ENCODE assay signal across 10 cellular contexts in genomic region chr21:38438476-38438893, GRCh38. TPM values are rescaled to one million over a fixed set of nuclear protein-coding genes. Genes with fewer than 3 reads are reported as not detected.
DNase-seq lines count a peak whose midpoint lies in the region; TF ChIP-seq lines count a peak whose summit lies in the region.
"Had no signal": no experiment of that assay in that cellular context is flagged by ENCODE, and none has a peak within 500 bp of the region (broad histone marks: within the 10 kb centered on the region; RNA-seq: fewer than 3 reads in every experiment).

No MANE protein-coding gene starts in this region.

- H3K4me3 ChIP-seq in BLaER1 (no peak overlapping the region), fibroblast of lung (replicated peaks in 1 of 4; ENCODE audit: control extremely low read depth in 1 of 4, insufficient read depth in 1 of 4, low read depth in 3 of 4, low read length in 4 of 4) (no peak overlapping the region)

- no peaks in the 10 kb centered on the region for H3K27me3 ChIP-seq in BLaER1
- no peaks in the 10 kb centered on the region for H3K27me3 ChIP-seq in fibroblast of lung (ENCODE audit: control insufficient read depth, insufficient read depth, low read length)

- peaks cover 100% of the 10 kb centered on the region for H3K4me1 ChIP-seq in BLaER1
- no peaks in the 10 kb centered on the region for H3K4me1 ChIP-seq in fibroblast of lung (ENCODE audit: control insufficient read depth, extremely low read depth, insufficient read depth, low read length)

- no peaks in the 10 kb centered on the region for H3K79me2 ChIP-seq in fibroblast of lung (ENCODE audit: control insufficient read depth, insufficient read depth, low read length)

- POLR2A ChIA-PET in HEK293T (lab: Yijun Ruan, JAX) = no interaction called here

- H4K20me1 ChIP-seq in BLaER1 (no peaks in the 10 kb centered on the region), fibroblast of lung (ENCODE audit: control insufficient read depth, extremely low read depth, insufficient read depth, low read length) (no peaks in the 10 kb centered on the region)

- H3K4me2 ChIP-seq in BLaER1 (peak overlapping the region; percentile 76), fibroblast of lung (ENCODE audit: extremely low read depth, insufficient read depth, low read length) (no peak overlapping the region)

- H2AFZ ChIP-seq in fibroblast of lung (ENCODE audit: low read length) = no peak overlapping the region

- H3K9ac ChIP-seq in BLaER1 (no peak overlapping the region; the same call in 1 of the 2 replicates), fibroblast of lung (ENCODE audit: insufficient read depth, low read length) (no peak overlapping the region)

- peak; percentile 99 for DNase-seq in NCI-H226
- peak; percentile 47 to 96 for DNase-seq in fibroblast of lung (ENCODE audit: low read depth in 2 of 2)
- peak; percentile 75 for DNase-seq in myocyte (ENCODE audit: low read depth)
- DNase-seq in pons (ENCODE audit: low spot score) = no peak
- DNase-seq in GM10266 (ENCODE audit: extremely low spot score) = no peak
- no peak for DNase-seq in HEK293T (ENCODE audit: extremely low spot score)
- DNase-seq in NCI-H2171 (lab: John Stamatoyannopoulos, UW) = no peak
- DNase-seq: activated CD8-positive, alpha-beta memory T cell treated with anti-CD3 and anti-CD28 coated beads, Interleukin-2, amount 50 U/mL, for 4 hours; NCI-H2081 had no signal

- H3K9me3 ChIP-seq in BLaER1 = no peaks in the 10 kb centered on the region
- H3K9me3 ChIP-seq in fibroblast of lung (ENCODE audit: control insufficient read depth, insufficient read depth, low read depth, low read length) = no peaks in the 10 kb centered on the region

- H3K27ac ChIP-seq in BLaER1 (peak overlapping the region; percentile 87), fibroblast of lung (ENCODE audit: insufficient read depth, low read length) (no peak overlapping the region)

- TF ChIP-seq CTCF in fibroblast of lung (conservative IDR thresholded peaks at IDR 0.05 in 1 of 2, IDR thresholded peaks at IDR 0.05 in 1 of 2; ENCODE audit: low read depth in 1 of 2, low read length in 2 of 2) (no peak), GM10266 (IDR thresholded peaks at IDR 0.05; ENCODE audit: control insufficient read depth, insufficient read depth, low read depth, missing control alignments) (no peak)

- CTCF ChIA-PET in HEK293T (lab: Yijun Ruan, JAX) = no interaction called here

- H3K36me3 ChIP-seq in BLaER1 = peaks cover 68% of the 10 kb centered on the region
- no peaks in the 10 kb centered on the region for H3K36me3 ChIP-seq in fibroblast of lung (ENCODE audit: control insufficient read depth, insufficient read depth, low read length)

TF ChIP-seq in HEK293T, 16 proteins besides CTCF, POLR2A, EP300 and RAD21:
- no peak for TF ChIP-seq LEF1 (IDR thresholded peaks at IDR 0.05; ENCODE audit: borderline replicate concordance)
- no peak for TF ChIP-seq ARNT (IDR thresholded peaks at IDR 0.05)
- no peak for TF ChIP-seq ZNF384 (IDR thresholded peaks at IDR 0.05)
- no peak for TF ChIP-seq FOXA1 (IDR thresholded peaks at IDR 0.05)
- no peak for TF ChIP-seq L3MBTL2 (conservative IDR thresholded peaks at IDR 0.05)
- TF ChIP-seq NFRKB (IDR thresholded peaks at IDR 0.05) = no peak
- no peak for TF ChIP-seq SUZ12 (IDR thresholded peaks at IDR 0.05)
- TF ChIP-seq CTBP1 (IDR thresholded peaks at IDR 0.05; ENCODE audit: borderline replicate concordance) = no peak

RNA-seq across cellular contexts. Expression of gene ERG, which starts 59.8 kb away (rescaled TPM):
- under 0.01 and 0.26 TPM in 2 replicates for total RNA-seq in fibroblast of lung
- polyA plus RNA-seq in fibroblast of lung = 0.14 TPM in 1 of 2 replicates, not detected in the other
- 0.16 TPM in 1 of 2 replicates, not detected in the other for polyA plus RNA-seq in fibroblast of lung (2012)
- polyA minus RNA-seq in fibroblast of lung (ENCODE audit: low replicate concordance) = not detected in 2 replicates
- total RNA-seq in myocyte = 1.4 TPM in 1 of 2 replicates, not detected in the other
- 0.47 TPM for polyA plus RNA-seq in myocyte (2012)

Comparison
In these comparisons a context has a peak if more than half of its experiments do, and no peak if none do; other contexts are left out.
1. DNase-seq: peak in NCI-H226 (single experiment), fibroblast of lung (2 of 2) and myocyte (single experiment); none in pons (single experiment), GM10266 (single experiment), HEK293T (single experiment) and NCI-H2171 (single experiment).